8 cellular contexts compared by ENCODE assay signal in genomic region chr6:33112148-33112547, GRCh38. TPM values are rescaled to one million over a fixed set of nuclear protein-coding genes. Genes with fewer than 3 reads are reported as not detected.
DNase-seq lines count a peak whose midpoint lies in the region; ATAC-seq and TF ChIP-seq lines count a peak whose summit lies in the region.

No MANE protein-coding gene starts in this region.

- no peak overlapping the region for H3K9ac ChIP-seq in Karpas-422 (ENCODE audit: low read length)

- no peak overlapping the region for H2AFZ ChIP-seq in Karpas-422 (ENCODE audit: low read length)

- peak; percentile 71 for ATAC-seq in GM21717 (IDR thresholded peaks at IDR 0.05; ENCODE audit: unreplicated experiment)

- H3K27ac ChIP-seq in Karpas-422 (ENCODE audit: low read length), result no peak overlapping the region
- no peak overlapping the region for H3K27ac ChIP-seq in adrenal gland

- H3K4me1 Mint-ChIP-seq in activated CD4-positive, alpha-beta T cell treated with anti-CD3 and anti-CD28 coated beads, Interleukin-2, amount 10 ng/mL, durations not matched to agents 7 days and 5 days, result peaks cover 4% of the 10 kb centered on the region

- WGBS in adrenal gland, 4 donors, result 0 to 28% (median 22%) methylated on average over 1 of the region's 1 CpG

- TF ChIP-seq CTCF in adrenal gland (IDR thresholded peaks at IDR 0.05) (no peak), kidney epithelial cell (IDR thresholded peaks at IDR 0.05; ENCODE audit: insufficient read depth, low read length, poor library complexity, severe bottlenecking) (no peak)

- no peak overlapping the region for H3K4me2 ChIP-seq in Karpas-422 (ENCODE audit: low read depth, low read length, poor library complexity, severe bottlenecking)

- intact Hi-C loops in adrenal gland (cut with DNase I), result loop anchor here in 1 of 2 donors (10.0 kb wide), 1 partner anchor 133 kb away; no protein-coding TSS in a partner anchor

- DNase-seq in activated CD4-positive, alpha-beta T cell treated with anti-CD3 and anti-CD28 coated beads, Interleukin-2, amount 10 ng/mL, durations not matched to agents 7 days and 5 days, result peak; percentile 38
- DNase-seq in activated CD4-positive, alpha-beta T cell treated with anti-CD3 and anti-CD28 coated beads, Interleukin-2, amount 50 U/mL, for 4 hours, result no peak
- DNase-seq in Karpas-422 (peak; percentile 90), adrenal gland (peak in 6 of 7 donors; percentile 29 to 70 (median 52)), kidney epithelial cell (ENCODE audit: low read depth) (peak; percentile 21)
- DNase-seq in stimulated activated CD4-positive, alpha-beta T cell treated with anti-CD3 and anti-CD28 coated beads, Interleukin-15, amount 100 ng/mL, for 24 hours, result no peak
- no peak for DNase-seq in effector CD8-positive, alpha-beta T cell (lab: John Stamatoyannopoulos, UW)

- H3K36me3 Mint-ChIP-seq in activated CD4-positive, alpha-beta T cell treated with anti-CD3 and anti-CD28 coated beads, Interleukin-2, amount 10 ng/mL, durations not matched to agents 7 days and 5 days (ENCODE audit: low read depth), result no peaks in the 10 kb centered on the region

- peaks cover 76% of the 10 kb centered on the region for H3K27me3 Mint-ChIP-seq in activated CD4-positive, alpha-beta T cell treated with anti-CD3 and anti-CD28 coated beads, Interleukin-2, amount 10 ng/mL, durations not matched to agents 7 days and 5 days

- H3K27me3 ChIP-seq in Karpas-422 (ENCODE audit: low read length) (no peaks in the 10 kb centered on the region), adrenal gland (peaks cover 11% of the 10 kb centered on the region), kidney epithelial cell (ENCODE audit: control insufficient read depth, insufficient read depth, low read length) (peaks cover 35% of the 10 kb centered on the region)

- no peaks in the 10 kb centered on the region for H3K9me3 ChIP-seq in Karpas-422 (ENCODE audit: low read length)
- no peaks in the 10 kb centered on the region for H3K9me3 ChIP-seq in adrenal gland (replicated peaks in 1 of 3)

- no peaks in the 10 kb centered on the region for H3K9me3 Mint-ChIP-seq in activated CD4-positive, alpha-beta T cell treated with anti-CD3 and anti-CD28 coated beads, Interleukin-2, amount 10 ng/mL, durations not matched to agents 7 days and 5 days

- H3K27ac Mint-ChIP-seq in activated CD4-positive, alpha-beta T cell treated with anti-CD3 and anti-CD28 coated beads, Interleukin-2, amount 10 ng/mL, durations not matched to agents 7 days and 5 days, result no peak overlapping the region

- no peaks in the 10 kb centered on the region for H4K20me1 ChIP-seq in Karpas-422 (ENCODE audit: insufficient read depth, low read depth, low read length)

- POLR2A ChIA-PET in activated CD4-positive, alpha-beta T cell treated with anti-CD3 and anti-CD28 coated beads, Interleukin-2, amount 10 ng/mL, durations not matched to agents 7 days and 5 days (lab: Charles Lee), result no interaction called here

- H3K4me1 ChIP-seq in Karpas-422 (ENCODE audit: low read length) (peaks cover 23% of the 10 kb centered on the region), adrenal gland (replicated peaks in 1 of 2) (no peaks in the 10 kb centered on the region)

- CTCF ChIA-PET in activated CD4-positive, alpha-beta T cell treated with anti-CD3 and anti-CD28 coated beads, Interleukin-2, amount 10 ng/mL, durations not matched to agents 7 days and 5 days (lab: Charles Lee), result no interaction called here

- no peak overlapping the region for H3K4me3 ChIP-seq in Karpas-422 (ENCODE audit: low read length)
- no peak overlapping the region for H3K4me3 ChIP-seq in adrenal gland
- H3K4me3 ChIP-seq in kidney epithelial cell (ENCODE audit: low read depth, low read length), result no peak overlapping the region

- TF ChIP-seq POLR2A in adrenal gland (IDR thresholded peaks at IDR 0.05), result no peak

- H3K4me3 Mint-ChIP-seq in activated CD4-positive, alpha-beta T cell treated with anti-CD3 and anti-CD28 coated beads, Interleukin-2, amount 10 ng/mL, durations not matched to agents 7 days and 5 days, result no peak overlapping the region

- H3K36me3 ChIP-seq in Karpas-422 (ENCODE audit: insufficient read depth, low read length) (no peaks in the 10 kb centered on the region), adrenal gland (replicated peaks in 1 of 2) (no peaks in the 10 kb centered on the region), kidney epithelial cell (ENCODE audit: control insufficient read depth, insufficient read depth, low read length) (no peaks in the 10 kb centered on the region)

- H3K79me2 ChIP-seq in Karpas-422 (ENCODE audit: low read length), result no peaks in the 10 kb centered on the region

- H3K9me2 ChIP-seq in Karpas-422 (replicated peaks; ENCODE audit: insufficient read depth, low read length), result no peaks in the 10 kb centered on the region

RNA-seq across cellular contexts. Expression of gene HLA-DPB1, which starts 36.4 kb away (rescaled TPM):
- 10 to 100 TPM; 24.7 to 26.2 TPM for total RNA-seq in activated CD4-positive, alpha-beta T cell treated with anti-CD3 and anti-CD28 coated beads, Interleukin-2, amount 10 ng/mL, durations not matched to agents 7 days and 5 days
- total RNA-seq in Karpas-422 (2014; rRNA removed; shearing (Covaris generic); ENCODE audit: low replicate concordance), result 236 and 601 TPM in 2 replicates
- total RNA-seq in adrenal gland (100 to 1,000 TPM in 6 of 8 donors, 10 to 100 TPM in 2; 58.1 to 521 (median 259) TPM), kidney epithelial cell (5.5 and 7.6 TPM in 2 replicates)
- polyA plus RNA-seq in adrenal gland, result 10 to 100 TPM; 39.9 to 56.4 (median 50.8) TPM

RNA-seq across cellular contexts. Expression of gene HLA-DPA1, which starts 38.7 kb away (rescaled TPM):
- total RNA-seq in activated CD4-positive, alpha-beta T cell treated with anti-CD3 and anti-CD28 coated beads, Interleukin-2, amount 10 ng/mL, durations not matched to agents 7 days and 5 days, result 10 to 100 TPM; 26.2 to 29.6 TPM
- total RNA-seq in Karpas-422 (2014; rRNA removed; shearing (Covaris generic); ENCODE audit: low replicate concordance), result 571 and 780 TPM in 2 replicates
- 100 to 1,000 TPM in 6 of 8 donors, 10 to 100 TPM in 2; 69.6 to 625 (median 207) TPM for total RNA-seq in adrenal gland
- 100 to 1,000 TPM in 1 of 3 donors, 10 to 100 TPM in 2; 29.2 to 219 (median 31.0) TPM for polyA plus RNA-seq in adrenal gland
- 0.29 and 0.48 TPM in 2 replicates for total RNA-seq in kidney epithelial cell

Comparison
In these comparisons a context has a peak if more than half of its experiments do, and no peak if none do; other contexts are left out.
1. DNase-seq: peak in activated CD4-positive, alpha-beta T cell treated with anti-CD3 and anti-CD28 coated beads, Interleukin-2, amount 10 ng/mL, durations not matched to agents 7 days and 5 days (single experiment), Karpas-422 (single experiment), adrenal gland (6 of 7) and kidney epithelial cell (single experiment); none in activated CD4-positive, alpha-beta T cell treated with anti-CD3 and anti-CD28 coated beads, Interleukin-2, amount 50 U/mL, for 4 hours (0 of 2), stimulated activated CD4-positive, alpha-beta T cell treated with anti-CD3 and anti-CD28 coated beads, Interleukin-15, amount 100 ng/mL, for 24 hours (single experiment) and effector CD8-positive, alpha-beta T cell (single experiment).
2. RNA of gene HLA-DPA1, which starts 38.7 kb away (total RNA-seq): 571 to 780 TPM in Karpas-422, 69.6 to 625 TPM in adrenal gland and 26.2 to 29.6 TPM in activated CD4-positive, alpha-beta T cell treated with anti-CD3 and anti-CD28 coated beads, Interleukin-2, amount 10 ng/mL, durations not matched to agents 7 days and 5 days; 0.29 to 0.48 TPM in kidney epithelial cell; every median in the first group is over 10 times any median in the second.